1 cellular context compared by ENCODE assay signal in genomic region chr10:35268791-35269257, GRCh38.
TF ChIP-seq lines count a peak whose summit lies in the region.

No MANE protein-coding gene starts in this region.

TF ChIP-seq in GM23338, 12 proteins besides CTCF, POLR2A, EP300 and RAD21 (continued from another document):
- TF ChIP-seq ZNF462 (CRISPR knock-in tag; IDR thresholded peaks at IDR 0.05) (no peak), REST (IDR thresholded peaks at IDR 0.05; ENCODE audit: unreplicated experiment) (no peak), CREB1 (CRISPR knock-in tag; IDR thresholded peaks at IDR 0.05; ENCODE audit: low read depth) (no peak), STAT1 (IDR thresholded peaks at IDR 0.05; ENCODE audit: unreplicated experiment) (no peak), ETS1 (IDR thresholded peaks at IDR 0.05) (no peak), EZH2 (IDR thresholded peaks at IDR 0.05; ENCODE audit: low read depth, unreplicated experiment) (no peak), NANOG (IDR thresholded peaks at IDR 0.05; ENCODE audit: borderline replicate concordance) (no peak), POLR2AphosphoS5 (IDR thresholded peaks at IDR 0.05; ENCODE audit: low read depth) (no peak), ZNF331 (CRISPR knock-in tag; IDR thresholded peaks at IDR 0.05; ENCODE audit: low read depth) (no peak), JUNB (IDR thresholded peaks at IDR 0.05; ENCODE audit: unreplicated experiment) (no peak)
